ENCODE assay signal across 9 cellular contexts in genomic region chr15:70505411-70505919, GRCh38.
DNase-seq lines count a peak whose midpoint lies in the region; ATAC-seq, FAIRE-seq and TF ChIP-seq lines count a peak whose summit lies in the region.
"Had no signal": no experiment of that assay in that cellular context is flagged by ENCODE, and none has a peak within 500 bp of the region (broad histone marks: within the 10 kb centered on the region; RNA-seq: fewer than 3 reads in every experiment).

No MANE protein-coding gene starts in this region.

- intact Hi-C loops in kidney (cut with DNase I), result no loop called here

- ATAC-seq in GM19455 (IDR thresholded peaks at IDR 0.05; ENCODE audit: unreplicated experiment) (no peak), GM21381 (IDR thresholded peaks at IDR 0.05; ENCODE audit: unreplicated experiment) (no peak)

- peaks cover 7% of the 10 kb centered on the region for H3K36me3 Mint-ChIP-seq in HFFc6 (ENCODE audit: low read depth)

- peaks cover 14% of the 10 kb centered on the region for H3K9me3 Mint-ChIP-seq in HFFc6

- H3K36me3 ChIP-seq in kidney (ENCODE audit: control insufficient read depth in 1 of 2, insufficient read depth in 2 of 2, low read length in 2 of 2), result no peaks in the 10 kb centered on the region
- H3K36me3 ChIP-seq: ascending aorta had no signal

- H3K27ac Mint-ChIP-seq in HFFc6, result peak overlapping the region; percentile 38

- H3K9me3 ChIP-seq in AG04450 (ENCODE audit: control insufficient read depth, insufficient read depth, low read length), result peaks cover 12% of the 10 kb centered on the region
- H3K9me3 ChIP-seq in kidney (ENCODE audit: control insufficient read depth in 1 of 2, low read length in 2 of 2), result peaks cover 0 to 10% of the 10 kb centered on the region in 2 donors

- H3K27ac ChIP-seq in AG04450 (ENCODE audit: low read depth, low read length) (peak overlapping the region; percentile 39), kidney (ENCODE audit: low read depth in 2 of 2, low read length in 2 of 2) (no peak overlapping the region)

- H3K27me3 Mint-ChIP-seq in HFFc6 (ENCODE audit: insufficient read depth), result peaks cover 8% of the 10 kb centered on the region; the same call in 1 of the 2 replicates

- CTCF ChIA-PET in AG04450 (lab: Charles Lee), result interaction anchor here (1.0 to 3.6 kb wide), 2 partner anchors 17 to 132 kb away, joined by 3 to 16 read pairs; no protein-coding TSS in a partner anchor

- in situ Hi-C loops in SK-MEL-5 (cut with HindIII; ENCODE audit: low pct_unique_long_range_greater_than_20kb, low sequenced_read_pairs), result no loop called here

- peak overlapping the region; percentile 26; the same call in 1 of the 2 replicates for H3K4me3 Mint-ChIP-seq in HFFc6

- POLR2A ChIA-PET in AG04450 (lab: Yijun Ruan, JAX), result interaction anchor here (0.5 to 1.2 kb wide), 3 partner anchors 31 to 1041 kb away, joined by 3 to 6 read pairs (median 3); no protein-coding TSS in a partner anchor

- TF ChIP-seq CTCF in AG04450 (IDR thresholded peaks at IDR 0.05; ENCODE audit: low read depth, low read length), result no peak
- no peak for TF ChIP-seq CTCF in HFFc6 (IDR thresholded peaks at IDR 0.05)
- no peak for TF ChIP-seq CTCF in foreskin fibroblast (IDR thresholded peaks at IDR 0.05; ENCODE audit: low read depth, low read length)
- TF ChIP-seq CTCF in kidney (IDR thresholded peaks at IDR 0.05; ENCODE audit: borderline replicate concordance, extremely low read depth, insufficient read depth), result no peak

- peaks cover 0 to 9% of the 10 kb centered on the region in 2 donors for H3K4me1 ChIP-seq in kidney (ENCODE audit: control insufficient read depth in 1 of 2, insufficient read depth in 1 of 2, low read depth in 1 of 2, low read length in 2 of 2)

- FAIRE-seq in kidney (lab: Jason Lieb, UNC), result no peak

- H3K9ac ChIP-seq in kidney (ENCODE audit: low read length in 2 of 2), result no peak overlapping the region

- peaks cover 59% of the 10 kb centered on the region for H3K4me1 Mint-ChIP-seq in HFFc6 (ENCODE audit: low read depth)

- peaks cover 8% of the 10 kb centered on the region for H3K27me3 ChIP-seq in AG04450 (ENCODE audit: control insufficient read depth, insufficient read depth, low read length)
- H3K27me3 ChIP-seq: ascending aorta had no signal

- H3K4me3 ChIP-seq in AG04450 (ENCODE audit: low read depth, low read length) (no peak overlapping the region), foreskin fibroblast (ENCODE audit: low read depth in 1 of 2, low read length in 2 of 2) (no peak overlapping the region), kidney (ENCODE audit: low read length in 2 of 2) (no peak overlapping the region)
- H3K4me3 ChIP-seq: ascending aorta had no signal

- DNase-seq in AG04450 (ENCODE audit: low read depth, low spot score) (peak; percentile 30), HFFc6 (peak; percentile 79), SK-MEL-5 (ENCODE audit: low read depth, low spot score) (peak; percentile 38), foreskin fibroblast (peak; percentile 73 to 81), NCI-H1048 (lab: John Stamatoyannopoulos, UW) (no peak), kidney (no peak)

Comparison
In these comparisons a context has a peak if more than half of its experiments do, and no peak if none do; other contexts are left out.
1. DNase-seq: peak in AG04450 (single experiment), HFFc6 (single experiment), SK-MEL-5 (single experiment) and foreskin fibroblast (2 of 2); none in NCI-H1048 (single experiment) and kidney (single experiment).